Comparison of ENCODE assay signal across 25 cellular contexts in the genomic region with DNA sequence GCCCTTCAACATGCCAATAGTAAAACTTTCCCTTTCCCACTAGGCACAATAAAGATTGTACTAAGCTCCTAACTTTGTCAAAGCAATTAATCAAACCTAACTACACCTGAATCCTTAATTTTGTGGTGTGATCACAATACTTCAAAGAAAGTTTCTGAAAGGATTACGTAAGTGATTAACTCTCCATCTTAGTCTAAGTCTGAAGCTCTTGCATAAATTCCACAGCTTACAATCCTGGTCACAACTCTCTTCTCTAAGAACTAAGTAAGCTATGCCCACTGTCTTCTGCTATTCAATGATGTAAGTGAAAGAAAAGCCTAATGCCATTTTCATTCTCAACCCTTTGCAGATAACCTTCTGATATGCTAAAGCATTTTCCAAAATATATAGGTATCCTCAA.
"Had no signal": no experiment of that assay in that cellular context is flagged by ENCODE, and none has a peak within 500 bp of the region (broad histone marks: within the 10 kb centered on the region; RNA-seq: fewer than 3 reads in every experiment).

No MANE protein-coding gene starts in this region.

- H3K9me3 ChIP-seq: ascending aorta, esophagus muscularis mucosa, tibial nerve had no signal

- H3K4me3 Mint-ChIP-seq: activated CD4-positive, alpha-beta memory T cell treated with anti-CD3 and anti-CD28 coated beads, Interleukin-2, amount 10 ng/mL, durations not matched to agents 7 days and 5 days; immature natural killer cell; natural killer cell treated with Interleukin-12 subunit alpha and Interleukin-12 subunit beta and Interleukin-15 and Interleukin-18, amount 100 ng/mL, for 72 hours; stimulated activated naive CD8-positive, alpha-beta T cell treated with anti-CD3 and anti-CD28 coated beads, Interleukin-15, amount 100 ng/mL, for 72 hours; T-helper 1 cell treated with Interleukin-12 subunit alpha and Interleukin-12 subunit beta and Interleukin-4 antibody, amounts not matched to agents 30 μg/mL and 1 μg/mL, for 36 hours had no signal

- H3K27me3 ChIP-seq: ascending aorta, brain microvascular endothelial cell, esophagus muscularis mucosa, hepatocyte, tibial nerve had no signal

- H3K4me3 ChIP-seq: ascending aorta, esophagus muscularis mucosa, hepatocyte, tibial nerve had no signal

- H3K36me3 ChIP-seq: ascending aorta, brain microvascular endothelial cell, esophagus muscularis mucosa, tibial nerve had no signal

- H3K4me2 ChIP-seq: hepatocyte had no signal

- ATAC-seq: activated naive CD4-positive, alpha-beta T cell treated with anti-CD3 and anti-CD28 coated beads, Interleukin-2, amount 50 U/mL, for 72 hours; left lobe of liver; natural killer cell treated with Interleukin-12 subunit alpha and Interleukin-12 subunit beta and Interleukin-15 and Interleukin-18, amount 100 ng/mL, for 72 hours; right cardiac atrium; stimulated activated naive CD8-positive, alpha-beta T cell treated with anti-CD3 and anti-CD28 coated beads, Interleukin-15, amount 100 ng/mL, for 72 hours had no signal

- H3K36me3 Mint-ChIP-seq: activated naive CD4-positive, alpha-beta T cell treated with anti-CD3 and anti-CD28 coated beads, Interleukin-2, amount 50 U/mL, for 72 hours; immature natural killer cell; natural killer cell treated with Interleukin-12 subunit alpha and Interleukin-12 subunit beta and Interleukin-15 and Interleukin-18, amount 100 ng/mL, for 72 hours had no signal

- H3K27me3 Mint-ChIP-seq: activated CD4-positive, alpha-beta memory T cell treated with anti-CD3 and anti-CD28 coated beads, Interleukin-2, amount 10 ng/mL, durations not matched to agents 7 days and 5 days; natural killer cell treated with Interleukin-12 subunit alpha and Interleukin-12 subunit beta and Interleukin-15 and Interleukin-18, amount 100 ng/mL, for 72 hours; stimulated activated naive CD8-positive, alpha-beta T cell treated with anti-CD3 and anti-CD28 coated beads, Interleukin-15, amount 100 ng/mL, for 72 hours had no signal

- DNase-seq: activated CD4-positive, alpha-beta memory T cell treated with anti-CD3 and anti-CD28 coated beads, Interleukin-2, amount 10 ng/mL, durations not matched to agents 7 days and 5 days; activated CD4-positive, alpha-beta T cell treated with anti-CD3 and anti-CD28 coated beads for 48 hours; activated T-cell treated with anti-CD3 and anti-CD28 coated beads for 4 hours; brain microvascular endothelial cell; caudate nucleus; dermis blood vessel endothelial cell; effector CD8-positive, alpha-beta T cell; glutamatergic neuron; immature natural killer cell; nucleus accumbens; right cardiac atrium; stimulated activated CD4-positive, alpha-beta T cell treated with anti-CD3 and anti-CD28 coated beads, Interleukin-12 subunit alpha, Interleukin-12 subunit beta, amount 100 ng/mL, for 4 hours; stimulated activated naive CD8-positive, alpha-beta T cell treated with anti-CD3 and anti-CD28 coated beads, Interleukin-15, amount 100 ng/mL, for 72 hours had no signal

- H2AFZ ChIP-seq: hepatocyte, parathyroid adenoma had no signal

- FAIRE-seq: endothelial cell of umbilical vein, frontal cortex, urothelium cell line had no signal

- H3K9me3 Mint-ChIP-seq: activated CD4-positive, alpha-beta memory T cell treated with anti-CD3 and anti-CD28 coated beads, Interleukin-2, amount 10 ng/mL, durations not matched to agents 7 days and 5 days; activated naive CD4-positive, alpha-beta T cell treated with anti-CD3 and anti-CD28 coated beads, Interleukin-2, amount 50 U/mL, for 72 hours; immature natural killer cell; natural killer cell treated with Interleukin-12 subunit alpha and Interleukin-12 subunit beta and Interleukin-15 and Interleukin-18, amount 100 ng/mL, for 72 hours; stimulated activated naive CD8-positive, alpha-beta T cell treated with anti-CD3 and anti-CD28 coated beads, Interleukin-15, amount 100 ng/mL, for 72 hours; T-helper 1 cell treated with Interleukin-12 subunit alpha and Interleukin-12 subunit beta and Interleukin-4 antibody, amounts not matched to agents 30 μg/mL and 1 μg/mL, for 36 hours had no signal

- H3K9ac ChIP-seq: parathyroid adenoma had no signal

- H3K27ac ChIP-seq: ascending aorta, brain microvascular endothelial cell, esophagus muscularis mucosa, hepatocyte, parathyroid adenoma, tibial nerve had no signal

- H3K27ac Mint-ChIP-seq: activated CD4-positive, alpha-beta memory T cell treated with anti-CD3 and anti-CD28 coated beads, Interleukin-2, amount 10 ng/mL, durations not matched to agents 7 days and 5 days; activated naive CD4-positive, alpha-beta T cell treated with anti-CD3 and anti-CD28 coated beads, Interleukin-2, amount 50 U/mL, for 72 hours; immature natural killer cell; natural killer cell treated with Interleukin-12 subunit alpha and Interleukin-12 subunit beta and Interleukin-15 and Interleukin-18, amount 100 ng/mL, for 72 hours; stimulated activated naive CD8-positive, alpha-beta T cell treated with anti-CD3 and anti-CD28 coated beads, Interleukin-15, amount 100 ng/mL, for 72 hours; T-helper 1 cell treated with Interleukin-12 subunit alpha and Interleukin-12 subunit beta and Interleukin-4 antibody, amounts not matched to agents 30 μg/mL and 1 μg/mL, for 36 hours had no signal
